8 cellular contexts compared by ENCODE assay signal in genomic region chr19:50511069-50511822, GRCh38. TPM values are rescaled to one million over a fixed set of nuclear protein-coding genes. Genes with fewer than 3 reads are reported as not detected.
DNase-seq lines count a peak whose midpoint lies in the region; ATAC-seq, FAIRE-seq and TF ChIP-seq lines count a peak whose summit lies in the region.

Gene JOSD2 (minus strand): TSS chr19:50511191. CDS start chr19:50510431, 760 bp downstream.

- no peak for TF ChIP-seq CTCF in WI38 (IDR thresholded peaks at IDR 0.05; ENCODE audit: low read depth, low read length)
- no peak for TF ChIP-seq CTCF in bronchial epithelial cell (IDR thresholded peaks at IDR 0.05; ENCODE audit: insufficient read depth, low read length, severe bottlenecking)

- peak; percentile 99 for DNase-seq in ACHN
- peak; percentile 94 for DNase-seq in NCI-H2227 treated with DMSO at 0.1 percent for 48 hours (lab: John Stamatoyannopoulos, UW)
- peak; percentile 96 for DNase-seq in bronchial epithelial cell (ENCODE audit: low read depth)

- in situ Hi-C loops in ACHN (cut with HindIII; ENCODE audit: low pct_ligation_motif_present, low pct_unique_long_range_greater_than_20kb, low sequenced_read_pairs), result no loop called here

- H3K4me1 ChIP-seq in iPS-20b (ENCODE audit: insufficient read depth, low read length), result no peaks in the 10 kb centered on the region

- no peak for FAIRE-seq in bronchial epithelial cell (lab: Jason Lieb, UNC)

- H3K27ac ChIP-seq in iPS-20b (ENCODE audit: low read length) (no peak within 1 kb of the TSS), skin epidermis (peak within 1 kb of the TSS; percentile 10 to 89 (median 82))

- no peaks in the 10 kb centered on the region for H3K27me3 ChIP-seq in bronchial epithelial cell (ENCODE audit: control insufficient read depth, insufficient read depth, low read length)
- peaks cover 5% of the 10 kb centered on the region; the same call in 1 of the 2 replicates for H3K27me3 ChIP-seq in iPS-20b (ENCODE audit: insufficient read depth, low read length)

- H3K9ac ChIP-seq in iPS-20b (ENCODE audit: low read depth, low read length), result peak within 1 kb of the TSS; percentile 59; the same call in 1 of the 2 replicates

- peaks cover 10% of the 10 kb centered on the region; the same call in 1 of the 2 replicates for H3K9me3 ChIP-seq in iPS-20b (ENCODE audit: insufficient read depth, low read depth, low read length)

- no peaks in the 10 kb centered on the region for H3K36me3 ChIP-seq in bronchial epithelial cell (ENCODE audit: control insufficient read depth, insufficient read depth, low read length)
- no peaks in the 10 kb centered on the region for H3K36me3 ChIP-seq in iPS-20b (ENCODE audit: insufficient read depth, low read depth, low read length)

- H3K4me3 ChIP-seq in WI38 (ENCODE audit: low read depth, low read length) (peak within 1 kb of the TSS; percentile 79), bronchial epithelial cell (ENCODE audit: low read depth, low read length) (peak within 1 kb of the TSS; percentile 70), iPS-20b (ENCODE audit: low read length) (peak within 1 kb of the TSS; percentile 60), skin epidermis (peak within 1 kb of the TSS; percentile 46 to 81 (median 67))

- ATAC-seq in GM18873 (IDR thresholded peaks at IDR 0.05; ENCODE audit: low FRiP score, unreplicated experiment), result peak; percentile 85
- ATAC-seq in HG03139 (IDR thresholded peaks at IDR 0.05; ENCODE audit: unreplicated experiment), result peak; percentile 86

RNA-seq across cellular contexts. Expression of gene JOSD2, which starts in this region (rescaled TPM):
- total RNA-seq in bronchial epithelial cell, result 10.5 and 29.3 TPM in 2 replicates
